In genomic region chr15:75637245-75638009, GRCh38 we compare ENCODE assay signal across 10 cellular contexts. TPM values are rescaled to one million over a fixed set of nuclear protein-coding genes. Genes with fewer than 3 reads are reported as not detected.
DNase-seq lines count a peak whose midpoint lies in the region; ATAC-seq, FAIRE-seq and TF ChIP-seq lines count a peak whose summit lies in the region.
"Had no signal": no experiment of that assay in that cellular context is flagged by ENCODE, and none has a peak within 500 bp of the region (broad histone marks: within the 10 kb centered on the region; RNA-seq: fewer than 3 reads in every experiment).

No MANE protein-coding gene starts in this region.

- H3K79me2 ChIP-seq in HCT116 (ENCODE audit: insufficient read depth, low read length) (peaks cover 36% of the 10 kb centered on the region), astrocyte (ENCODE audit: insufficient read depth, low read length) (peaks cover 41% of the 10 kb centered on the region)

- no peaks in the 10 kb centered on the region for H3K27me3 ChIP-seq in A673 (replicated peaks; ENCODE audit: insufficient read depth, low read depth, low read length, poor library complexity)
- no peaks in the 10 kb centered on the region for H3K27me3 ChIP-seq in HCT116 (ENCODE audit: insufficient read depth, low read length)
- no peaks in the 10 kb centered on the region for H3K27me3 ChIP-seq in astrocyte (ENCODE audit: insufficient read depth, low read length)

- H3K9me3 ChIP-seq in A673 (ENCODE audit: low read depth, low read length, poor library complexity, severe bottlenecking) (no peaks in the 10 kb centered on the region), HCT116 (ENCODE audit: control insufficient read depth in 1 of 2, insufficient read depth in 1 of 2, low read depth in 1 of 2, low read length in 2 of 2) (no peaks in the 10 kb centered on the region), astrocyte (ENCODE audit: insufficient read depth, low read depth, low read length) (no peaks in the 10 kb centered on the region)

- no peaks in the 10 kb centered on the region for H3K9me2 ChIP-seq in HCT116 (ENCODE audit: insufficient read depth)

- H3K36me3 Mint-ChIP-seq in astrocyte (ENCODE audit: low read depth, unreplicated experiment) (no peaks in the 10 kb centered on the region), naive B cell (no peaks in the 10 kb centered on the region)

- no peak for TF ChIP-seq RAD21 in HCT116 (IDR thresholded peaks at IDR 0.05; ENCODE audit: low read depth)

- DNase-seq in A673 (ENCODE audit: low spot score) (no peak), HCT116 (ENCODE audit: low read depth, low spot score) (no peak), astrocyte (ENCODE audit: low read depth) (no peak), naive B cell (no peak), NCI-H2227 (lab: John Stamatoyannopoulos, UW; ENCODE audit: unreplicated experiment) (no peak), NCI-H1436 treated with DMSO at 0.1 percent for 48 hours (lab: John Stamatoyannopoulos, UW) (no peak), Ammon's horn (ENCODE audit: low spot score) (no peak)
- DNase-seq: activated gamma-delta T cell, DMS79 had no signal

- H3K27ac Mint-ChIP-seq in astrocyte (ENCODE audit: unreplicated experiment): no peak overlapping the region
- H3K27ac Mint-ChIP-seq in naive B cell: peak overlapping the region in 1 of 6 donors; percentile 42

- BruUV-seq in A673 (replicated peaks; lab: Mats Ljungman, UMichigan): no TSS peak
- BruUV-seq in HCT116 (replicated peaks; lab: Mats Ljungman, UMichigan): no TSS peak

- H3K4me3 ChIP-seq in A673 (ENCODE audit: low read depth, low read length, poor library complexity, severe bottlenecking) (peak overlapping the region; percentile 75), HCT116 (replicated peaks in 1 of 2; ENCODE audit: low read depth in 1 of 2, low read length in 2 of 2) (no peak overlapping the region), astrocyte (ENCODE audit: insufficient read depth, low read depth, low read length) (no peak overlapping the region)

- CTCF ChIA-PET in A673 (lab: Charles Lee) (interaction anchor here (0.7 to 1.3 kb wide), 4 partner anchors 17 to 269 kb away, joined by 4 to 14 read pairs (median 6); no protein-coding TSS in a partner anchor), HCT116 (lab: Charles Lee) (interaction anchor here (1.5 kb wide), 1 partner anchor 10 kb away, joined by 8 read pairs; the partner anchor contains the start of gene SNX33)

- H3K4me2 ChIP-seq in HCT116 (ENCODE audit: low read length) (peak overlapping the region; percentile 98), astrocyte (ENCODE audit: low read length) (peak overlapping the region; percentile 98)

- FAIRE-seq in astrocyte (lab: Jason Lieb, UNC): no peak

- H4K20me1 ChIP-seq in HCT116 (ENCODE audit: insufficient read depth) (peaks cover 15% of the 10 kb centered on the region; the same call in 1 of the 2 replicates), astrocyte (ENCODE audit: insufficient read depth, low read length) (peaks cover 24% of the 10 kb centered on the region)

- TF ChIP-seq POLR2A in HCT116 (IDR thresholded peaks at IDR 0.05; ENCODE audit: borderline replicate concordance, extremely low read depth, insufficient read depth, insufficient read length): no peak

- peaks cover 15% of the 10 kb centered on the region for H3K4me1 ChIP-seq in A673 (ENCODE audit: insufficient read depth, low read length, poor library complexity, severe bottlenecking)
- peaks cover 12 to 53% of the 10 kb centered on the region in 2 experiments for H3K4me1 ChIP-seq in HCT116 (ENCODE audit: control insufficient read depth in 1 of 2, insufficient read depth in 2 of 2, low read length in 2 of 2)
- H3K4me1 ChIP-seq in astrocyte (ENCODE audit: insufficient read depth, low read length): peaks cover 25% of the 10 kb centered on the region

- peaks cover 9% of the 10 kb centered on the region for H3K4me1 Mint-ChIP-seq in astrocyte (ENCODE audit: low read depth, unreplicated experiment)
- peaks cover 25 to 42% (median 36%) of the 10 kb centered on the region in 3 donors for H3K4me1 Mint-ChIP-seq in naive B cell

- H2AFZ ChIP-seq in HCT116 (ENCODE audit: low read depth, low read length, poor library complexity, severe bottlenecking): no peak overlapping the region
- H2AFZ ChIP-seq in astrocyte (ENCODE audit: low read depth, low read length): no peak overlapping the region

- H3K36me3 ChIP-seq in A673 (ENCODE audit: insufficient read depth, low read length, poor library complexity, severe bottlenecking) (peaks cover 9% of the 10 kb centered on the region), HCT116 (ENCODE audit: control insufficient read depth in 1 of 2, insufficient read depth in 2 of 2, low read length in 2 of 2) (0 out of 4 replicates have a peak, but pooled peaks cover 0 to 5% of the 10 kb centered on the region in 2 experiments), astrocyte (ENCODE audit: insufficient read depth, low read length) (no peaks in the 10 kb centered on the region)

- H3K9ac ChIP-seq in HCT116 (ENCODE audit: low read length) (no peak overlapping the region), astrocyte (ENCODE audit: low read length) (peak overlapping the region; percentile 89)

- POLR2A ChIA-PET in A673 (lab: Charles Lee; ENCODE audit: low non-redundant PET) (no interaction called here), HCT116 (lab: Charles Lee) (interaction anchor here (0.8 to 5.1 kb wide), 4 partner anchors 9 to 186 kb away, joined by 3 to 35 read pairs (median 4); partner anchors contain the start of genes SIN3A and SNUPN)

- no peaks in the 10 kb centered on the region for H3K27me3 Mint-ChIP-seq in astrocyte (ENCODE audit: low read depth, unreplicated experiment)
- no peaks in the 10 kb centered on the region for H3K27me3 Mint-ChIP-seq in naive B cell

- ATAC-seq in HCT116: no peak
- ATAC-seq in naive B cell (ENCODE audit: low read depth in 2 of 2): no peak
- no peak for ATAC-seq in GM21515 (IDR thresholded peaks at IDR 0.05; ENCODE audit: unreplicated experiment)

- H3K9me3 Mint-ChIP-seq in astrocyte (ENCODE audit: unreplicated experiment) (no peaks in the 10 kb centered on the region), naive B cell (no peaks in the 10 kb centered on the region)

- no peak for TF ChIP-seq CTCF in A673 (conservative IDR thresholded peaks at IDR 0.05; ENCODE audit: low read depth, low read length)
- no peak for TF ChIP-seq CTCF in HCT116 (IDR thresholded peaks at IDR 0.05 in 2 of 3, conservative IDR thresholded peaks at IDR 0.05 in 1 of 3; ENCODE audit: borderline replicate concordance in 1 of 3, insufficient read depth in 1 of 3, low read depth in 2 of 3, low read length in 2 of 3)
- TF ChIP-seq CTCF in astrocyte (IDR thresholded peaks at IDR 0.05; ENCODE audit: insufficient read depth, low read depth, low read length): no peak

- intact Hi-C loops in A673 (cut with micrococcal nuclease; ENCODE audit: unreplicated experiment) (no loop called here), HCT116 (cut with micrococcal nuclease) (no loop called here)

- H3K4me3 Mint-ChIP-seq in astrocyte (ENCODE audit: unreplicated experiment): peak overlapping the region; percentile 95
- peak overlapping the region in 5 of 8 donors; percentile 16 to 97 (median 73) for H3K4me3 Mint-ChIP-seq in naive B cell

- RAD21 ChIA-PET in HCT116 (lab: Charles Lee; ENCODE audit: low non-redundant PET in 1 of 2, low total read pairs in 2 of 2, uncharacterized antibody in 2 of 2, unreplicated experiment in 2 of 2): no interaction called here

- H3K27ac ChIP-seq in A673 (ENCODE audit: low read depth, low read length, poor library complexity, severe bottlenecking): peak overlapping the region; percentile 59
- H3K27ac ChIP-seq in HCT116 (ENCODE audit: low read depth, low read length): no peak overlapping the region
- H3K27ac ChIP-seq in astrocyte (ENCODE audit: low read depth, low read length): no peak overlapping the region

TF ChIP-seq in HCT116, 20 proteins besides CTCF, POLR2A, EP300 and RAD21 (continues in another document):
- no peak for TF ChIP-seq REST (IDR thresholded peaks at IDR 0.05; ENCODE audit: low read depth)

RNA-seq across cellular contexts. Expression of gene IMP3, which starts 2.6 kb away (rescaled TPM):
- 76.5 and 84.5 TPM in 2 replicates for total RNA-seq in A673 (2021)
- 79.9 TPM for total RNA-seq in HCT116 (2021; ENCODE audit: unreplicated experiment)
- 68.6 and 78.4 TPM in 2 replicates for polyA plus RNA-seq in HCT116 (2012)
- 43.9 and 48.4 TPM in 2 replicates for total RNA-seq in astrocyte
- 100 to 1,000 TPM; 173 to 270 (median 228) TPM for polyA plus RNA-seq in naive B cell (ENCODE audit: low read depth in 6 of 6)

RNA-seq across cellular contexts. Expression of gene SNX33, which starts 10.3 kb away (rescaled TPM):
- total RNA-seq in A673 (2021) (3.4 and 5.6 TPM in 2 replicates), HCT116 (2021; ENCODE audit: unreplicated experiment) (8.3 TPM), astrocyte (22.3 and 25.6 TPM in 2 replicates)
- 16.0 and 17.6 TPM in 2 replicates for polyA plus RNA-seq in HCT116 (2012)
- under 1 TPM in 1 of 6 donors, not detected in 5; 0.13 TPM for polyA plus RNA-seq in naive B cell (ENCODE audit: low read depth in 6 of 6)

RNA-seq across cellular contexts. Expression of gene SNUPN, which starts 11.9 kb away (rescaled TPM):
- total RNA-seq in A673 (2021): 32.8 and 34.6 TPM in 2 replicates
- total RNA-seq in HCT116 (2021; ENCODE audit: unreplicated experiment): 29.8 TPM
- 20.1 and 28.7 TPM in 2 replicates for polyA plus RNA-seq in HCT116 (2012)
- 15.9 and 17.0 TPM in 2 replicates for total RNA-seq in astrocyte
- polyA plus RNA-seq in naive B cell (ENCODE audit: low read depth in 6 of 6): 10 to 100 TPM; 17.0 to 27.9 (median 22.5) TPM

RNA-seq across cellular contexts. Expression of gene PTPN9, which starts 58.3 kb away (rescaled TPM):
- total RNA-seq in A673 (2021): 60.9 and 64.9 TPM in 2 replicates
- 21.1 TPM for total RNA-seq in HCT116 (2021; ENCODE audit: unreplicated experiment)
- 18.3 and 19.8 TPM in 2 replicates for polyA plus RNA-seq in HCT116 (2012)
- total RNA-seq in astrocyte: 34.7 and 37.5 TPM in 2 replicates
- 10 to 100 TPM in 5 of 6 donors, 1 to 10 TPM in 1; 9.7 to 24.7 (median 15.9) TPM for polyA plus RNA-seq in naive B cell (ENCODE audit: low read depth in 6 of 6)
